ENCODE assay signal across 1 cellular context in genomic region chr1:2134604-2135307, GRCh38.
A peak's percentile ranks its signal among the peaks of the same experiment; 100 is the strongest.
TF ChIP-seq lines count a peak whose summit lies in the region.

No MANE protein-coding gene starts in this region.

TF ChIP-seq in HepG2, 621 proteins besides CTCF, POLR2A, EP300 and RAD21 (continued from another document and continues in another):
- TF ChIP-seq ZNF646 (CRISPR knock-in tag; IDR thresholded peaks at IDR 0.05): no peak
- no peak for TF ChIP-seq RELA (CRISPR knock-in tag; IDR thresholded peaks at IDR 0.05)
- peak; percentile 97 for TF ChIP-seq ZNF687 (CRISPR knock-in tag; IDR thresholded peaks at IDR 0.05)
- TF ChIP-seq ETS1 (CRISPR knock-in tag; IDR thresholded peaks at IDR 0.05): no peak
- TF ChIP-seq ZNF274 (CRISPR knock-in tag; IDR thresholded peaks at IDR 0.05): no peak; the same call in 1 of the 2 replicates
- TF ChIP-seq GATAD2A (CRISPR knock-in tag; IDR thresholded peaks at IDR 0.05): peak; percentile 64
- no peak; the same call in 1 of the 2 replicates for TF ChIP-seq HNF1A (IDR thresholded peaks at IDR 0.05; ENCODE audit: low read depth)
- no peak for TF ChIP-seq HNF1A (CRISPR knock-in tag; IDR thresholded peaks at IDR 0.05; ENCODE audit: borderline replicate concordance)
- TF ChIP-seq DMAP1 (CRISPR knock-in tag; IDR thresholded peaks at IDR 0.05): peak; percentile 52; the same call in 1 of the 2 replicates
- TF ChIP-seq ZFP82 (CRISPR knock-in tag; IDR thresholded peaks at IDR 0.05; ENCODE audit: borderline replicate concordance): no peak
- TF ChIP-seq NAIF1 (CRISPR knock-in tag; IDR thresholded peaks at IDR 0.05; ENCODE audit: borderline replicate concordance): no peak
- TF ChIP-seq MXD3 (CRISPR knock-in tag; IDR thresholded peaks at IDR 0.05): peak; percentile 66; the same call in 1 of the 2 replicates
- TF ChIP-seq ZNF276 (CRISPR knock-in tag; IDR thresholded peaks at IDR 0.05; ENCODE audit: low read depth): no peak; the same call in 1 of the 2 replicates
- TF ChIP-seq ZNF678 (CRISPR knock-in tag; IDR thresholded peaks at IDR 0.05): 0 out of 2 replicates have a peak, but pooled peaks have one; percentile 18
- no peak for TF ChIP-seq ZNF510 (CRISPR knock-in tag; IDR thresholded peaks at IDR 0.05; ENCODE audit: low read depth)
- peak; percentile 33; the same call in 1 of the 2 replicates for TF ChIP-seq YEATS4 (CRISPR knock-in tag; IDR thresholded peaks at IDR 0.05; ENCODE audit: borderline replicate concordance)
- TF ChIP-seq ZNF609 (CRISPR knock-in tag; IDR thresholded peaks at IDR 0.05; ENCODE audit: borderline replicate concordance): peak; percentile 69; the same call in 1 of the 2 replicates
- TF ChIP-seq PTBP1 (IDR thresholded peaks at IDR 0.05; ENCODE audit: low read depth, low read length, poor library complexity, severe bottlenecking): no peak
- TF ChIP-seq ZNF3 (CRISPR knock-in tag; IDR thresholded peaks at IDR 0.05): no peak
- no peak for TF ChIP-seq NFYC (CRISPR knock-in tag; IDR thresholded peaks at IDR 0.05)
- TF ChIP-seq IRF1 (CRISPR knock-in tag; IDR thresholded peaks at IDR 0.05; ENCODE audit: low read depth): no peak
- TF ChIP-seq IRX3 (CRISPR knock-in tag; IDR thresholded peaks at IDR 0.05; ENCODE audit: borderline replicate concordance, low read depth): peak; percentile 27; the same call in 1 of the 2 replicates
- no peak for TF ChIP-seq DBP (CRISPR knock-in tag; IDR thresholded peaks at IDR 0.05; ENCODE audit: not compliant biosample characterization)
- 0 out of 2 replicates have a peak, but pooled peaks have one; percentile 25 for TF ChIP-seq CBFB (CRISPR knock-in tag; IDR thresholded peaks at IDR 0.05)
